In genomic region chr2:219509780-219510511, GRCh38 we compare ENCODE assay signal across 7 cellular contexts.
DNase-seq lines count a peak whose midpoint lies in the region; ATAC-seq and TF ChIP-seq lines count a peak whose summit lies in the region.

No MANE protein-coding gene starts in this region.

- peak; percentile 80 for ATAC-seq in HG02678 (IDR thresholded peaks at IDR 0.05; ENCODE audit: unreplicated experiment)

- peaks cover 10% of the 10 kb centered on the region for H3K36me3 Mint-ChIP-seq in stimulated activated naive CD8-positive, alpha-beta T cell treated with anti-CD3 and anti-CD28 coated beads, Interleukin-15, Interleukin-2, amounts not matched to agents 100 ng/mL and 50 ng/mL, for 24 hours (ENCODE audit: low read depth)

- H3K4me1 Mint-ChIP-seq in stimulated activated naive CD8-positive, alpha-beta T cell treated with anti-CD3 and anti-CD28 coated beads, Interleukin-15, Interleukin-2, amounts not matched to agents 100 ng/mL and 50 ng/mL, for 24 hours (ENCODE audit: low read depth) = peaks cover 13% of the 10 kb centered on the region

- no peak overlapping the region for H3K27ac Mint-ChIP-seq in stimulated activated naive CD8-positive, alpha-beta T cell treated with anti-CD3 and anti-CD28 coated beads, Interleukin-15, Interleukin-2, amounts not matched to agents 100 ng/mL and 50 ng/mL, for 24 hours

- TF ChIP-seq CTCF in GM12873 (IDR thresholded peaks at IDR 0.05; ENCODE audit: insufficient read depth, low read depth, low read length, missing control alignments) = peak; percentile 81

- H3K4me3 Mint-ChIP-seq in stimulated activated naive CD8-positive, alpha-beta T cell treated with anti-CD3 and anti-CD28 coated beads, Interleukin-15, Interleukin-2, amounts not matched to agents 100 ng/mL and 50 ng/mL, for 24 hours = peak overlapping the region; percentile 20

- H3K27me3 Mint-ChIP-seq in stimulated activated naive CD8-positive, alpha-beta T cell treated with anti-CD3 and anti-CD28 coated beads, Interleukin-15, Interleukin-2, amounts not matched to agents 100 ng/mL and 50 ng/mL, for 24 hours = peaks cover 42% of the 10 kb centered on the region

- no peaks in the 10 kb centered on the region for H3K9me3 Mint-ChIP-seq in stimulated activated naive CD8-positive, alpha-beta T cell treated with anti-CD3 and anti-CD28 coated beads, Interleukin-15, Interleukin-2, amounts not matched to agents 100 ng/mL and 50 ng/mL, for 24 hours

- peak; percentile 62 for DNase-seq in NCI-H2227 treated with DMSO at 0.1 percent for 48 hours (lab: John Stamatoyannopoulos, UW)
- peak; percentile 54 for DNase-seq in activated CD4-positive, alpha-beta T cell treated with anti-CD3 and anti-CD28 coated beads, Interleukin-2, amount 50 U/mL, for 1 hour
- DNase-seq in effector CD8-positive, alpha-beta T cell (lab: John Stamatoyannopoulos, UW) = peak; percentile 13
- DNase-seq in medulla oblongata (ENCODE audit: extremely low spot score) = peak; percentile 73

Comparison
In these comparisons a context has a peak if more than half of its experiments do, and no peak if none do; other contexts are left out.
1. Peak in every context shown above with its lines: DNase-seq and ATAC-seq.
2. DNase-seq: peak in every context shown above with its lines; median percentile 73 in medulla oblongata; 62 in NCI-H2227 treated with DMSO at 0.1 percent for 48 hours; 54 in activated CD4-positive, alpha-beta T cell treated with anti-CD3 and anti-CD28 coated beads, Interleukin-2, amount 50 U/mL, for 1 hour; 13 in effector CD8-positive, alpha-beta T cell.